ENCODE assay signal across 20 cellular contexts in genomic region chr7:30080818-30081217, GRCh38.
"Had no signal": no experiment of that assay in that cellular context is flagged by ENCODE, and none has a peak within 500 bp of the region (broad histone marks: within the 10 kb centered on the region; RNA-seq: fewer than 3 reads in every experiment).

No MANE protein-coding gene starts in this region.

- H3K27ac Mint-ChIP-seq: activated naive CD8-positive, alpha-beta T cell; dendritic cell treated with granulocyte-macrophage colony-stimulating factor and Interleukin-4, amounts not matched to agents 40 ng/mL and 50 ng/mL, for 4 days; nephron progenitor cell had no signal

- H3K27me3 Mint-ChIP-seq: activated naive CD8-positive, alpha-beta T cell; dendritic cell treated with granulocyte-macrophage colony-stimulating factor and Interleukin-4, amounts not matched to agents 40 ng/mL and 50 ng/mL, for 4 days; effector memory CD8-positive, alpha-beta T cell had no signal

- H3K27me3 ChIP-seq: gastrocnemius medialis, heart right ventricle, spleen had no signal

- H3K36me3 ChIP-seq: gastrocnemius medialis had no signal

- H3K4me3 Mint-ChIP-seq: activated naive CD8-positive, alpha-beta T cell; activated T-cell treated with anti-CD3 and anti-CD28 coated beads, Interleukin-2, amount 50 U/mL, for 4 hours; dendritic cell treated with granulocyte-macrophage colony-stimulating factor and Interleukin-4, amounts not matched to agents 40 ng/mL and 50 ng/mL, for 4 days; effector memory CD8-positive, alpha-beta T cell; nephron progenitor cell had no signal

- H3K27ac ChIP-seq: epithelial cell of prostate, gastrocnemius medialis, heart right ventricle, spleen had no signal

- H3K9me3 ChIP-seq: gastrocnemius medialis, heart right ventricle, spleen had no signal

- H3K9me3 Mint-ChIP-seq: activated T-cell treated with anti-CD3 and anti-CD28 coated beads, Interleukin-2, amount 50 U/mL, for 4 hours; dendritic cell treated with granulocyte-macrophage colony-stimulating factor and Interleukin-4, amounts not matched to agents 40 ng/mL and 50 ng/mL, for 4 days; effector memory CD8-positive, alpha-beta T cell; nephron progenitor cell had no signal

- H3K4me3 ChIP-seq: gastrocnemius medialis, heart right ventricle, spleen had no signal

- H3K4me1 ChIP-seq: gastrocnemius medialis, heart right ventricle, spleen had no signal

- DNase-seq: activated CD4-positive, alpha-beta T cell treated with anti-CD3 and anti-CD28 coated beads, Interleukin-2, amount 50 U/mL, for 4 hours; activated CD4-positive, CD25-positive, alpha-beta regulatory T cell treated with anti-CD3 and anti-CD28 coated beads, Interleukin-2, amount 50 U/mL, for 72 hours; activated effector memory CD4-positive, alpha-beta T cell treated with anti-CD3 and anti-CD28 coated beads, Interleukin-2, amount 50 U/mL, for 16 hours; activated T-cell treated with anti-CD3 and anti-CD28 coated beads, Interleukin-2, amount 50 U/mL, for 4 hours; cerebellar nuclear complex; effector memory CD8-positive, alpha-beta T cell; gastrocnemius medialis; heart right ventricle; kidney; left ventricle myocardium superior; mesenchymal stem cell; nephron progenitor cell; spleen; stimulated activated CD4-positive, alpha-beta T cell treated with anti-CD3 and anti-CD28 coated beads, Interleukin-1b, Interleukin-23, amount 100 ng/mL, for 48 hours; stimulated activated naive CD4-positive, alpha-beta T cell; substantia nigra; trophoblast cell had no signal
